ENCODE assay signal across 28 cellular contexts in genomic region chr4:62449538-62449937, GRCh38.
"Had no signal": no experiment of that assay in that cellular context is flagged by ENCODE, and none has a peak within 500 bp of the region (broad histone marks: within the 10 kb centered on the region; RNA-seq: fewer than 3 reads in every experiment).

No MANE protein-coding gene starts in this region.

- H3K27me3 ChIP-seq: breast epithelium, esophagus squamous epithelium, ovary, stomach, tibial artery, upper lobe of right lung had no signal

- H3K4me1 ChIP-seq: breast epithelium, esophagus squamous epithelium, prostate gland, stomach, tibial artery, upper lobe of right lung had no signal

- H3K36me3 ChIP-seq: breast epithelium, esophagus squamous epithelium, ovary, prostate gland, stomach, tibial artery, upper lobe of right lung had no signal

- DNase-seq: activated CD4-positive, alpha-beta T cell treated with anti-CD3 and anti-CD28 coated beads for 4 hours; activated CD4-positive, alpha-beta T cell treated with anti-CD3 and anti-CD28 coated beads, Interleukin-2, amount 50 U/mL, for 4 hours; activated naive CD4-positive, alpha-beta T cell; activated T-cell treated with anti-CD3 and anti-CD28 coated beads for 4 hours; activated T-cell treated with anti-CD3 and anti-CD28 coated beads, Interleukin-2, amount 50 U/mL, for 72 hours; central memory CD4-positive, alpha-beta T cell; esophagus squamous epithelium; foreskin melanocyte; left cardiac atrium; left ventricle myocardium superior; naive B cell; nephron progenitor cell; ovary; retina; stimulated activated CD4-positive, alpha-beta T cell treated with anti-CD3 and anti-CD28 coated beads, Interleukin-12 subunit alpha, Interleukin-12 subunit beta, amount 100 ng/mL, for 4 hours; stimulated activated CD4-positive, alpha-beta T cell treated with anti-CD3 and anti-CD28 coated beads, Interleukin-4, amount 100 ng/mL, for 24 hours; stimulated activated CD8-positive, alpha-beta memory T cell treated with anti-CD3 and anti-CD28 coated beads, Interleukin-4, amount 100 ng/mL, for 48 hours; stimulated activated naive B cell treated with anti-CD40 and anti-IgM and Interleukin-4, amounts not matched to agents 10 μg/mL and 1 μg/mL and 100 μg/mL, for 72 hours; stomach; T-helper 2 cell; tibial artery; upper lobe of right lung had no signal

- H3K4me3 ChIP-seq: breast epithelium, esophagus squamous epithelium, ovary, prostate gland, skin epidermis, stomach, tibial artery, upper lobe of right lung had no signal

- H3K27ac ChIP-seq: breast epithelium, epithelial cell of prostate, esophagus squamous epithelium, ovary, prostate gland, skin epidermis, stomach, tibial artery, upper lobe of right lung had no signal

- H3K9me3 ChIP-seq: breast epithelium, esophagus squamous epithelium, ovary, prostate gland, tibial artery, upper lobe of right lung had no signal

- ATAC-seq: activated naive CD4-positive, alpha-beta T cell treated with anti-CD3 and anti-CD28 coated beads, Interleukin-2, amount 50 U/mL, for 72 hours; activated T-cell treated with anti-CD3 and anti-CD28 coated beads, Interleukin-2, amount 50 U/mL, for 72 hours; left cardiac atrium; left ventricle myocardium superior; sciatic nerve; stimulated activated naive B cell treated with anti-CD40 and anti-IgM and Interleukin-4, amounts not matched to agents 10 μg/mL and 1 μg/mL and 100 μg/mL, for 72 hours; upper lobe of right lung had no signal
